14 cellular contexts compared by ENCODE assay signal in the genomic region with DNA sequence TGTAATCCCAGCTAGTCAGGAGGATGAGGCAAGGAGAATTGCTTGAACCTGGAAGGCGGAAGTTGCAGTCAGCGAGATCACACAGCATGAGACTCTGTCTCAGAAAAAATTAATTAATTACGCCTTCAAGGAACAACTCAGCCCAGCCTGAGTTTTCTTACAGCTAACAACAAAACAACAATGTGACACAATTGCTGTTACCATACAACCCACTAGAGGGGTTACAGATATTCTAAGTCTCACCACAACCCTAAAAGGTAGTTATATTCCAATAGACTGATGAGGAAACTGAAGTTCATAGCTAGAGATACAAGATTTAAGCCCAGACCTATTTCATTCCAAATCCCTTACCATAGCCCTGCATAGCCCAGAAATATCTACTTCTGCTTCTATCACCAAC. TPM values are rescaled to one million over a fixed set of nuclear protein-coding genes. Genes with fewer than 3 reads are reported as not detected.
DNase-seq lines count a peak whose midpoint lies in the region; TF ChIP-seq lines count a peak whose summit lies in the region.
"Had no signal": no experiment of that assay in that cellular context is flagged by ENCODE, and none has a peak within 500 bp of the region (broad histone marks: within the 10 kb centered on the region; RNA-seq: fewer than 3 reads in every experiment).

No MANE protein-coding gene starts in this region.

- no peak for TF ChIP-seq POLR2A in uterus (IDR thresholded peaks at IDR 0.05)

- H3K4me1 Mint-ChIP-seq in activated naive CD4-positive, alpha-beta T cell treated with anti-CD3 and anti-CD28 coated beads, Interleukin-2, amount 50 U/mL, for 24 hours: peaks cover 69% of the 10 kb centered on the region
- peaks cover 64% of the 10 kb centered on the region for H3K4me1 Mint-ChIP-seq in activated naive CD4-positive, alpha-beta T cell treated with anti-CD3 and anti-CD28 coated beads for 36 hours (ENCODE audit: low read depth)
- peaks cover 17% of the 10 kb centered on the region for H3K4me1 Mint-ChIP-seq in type B pancreatic cell (ENCODE audit: unreplicated experiment)

- H2AFZ ChIP-seq in OCI-LY7 (ENCODE audit: low read length): no peak overlapping the region
- H2AFZ ChIP-seq: parathyroid adenoma had no signal

- H3K36me3 Mint-ChIP-seq in activated naive CD4-positive, alpha-beta T cell treated with anti-CD3 and anti-CD28 coated beads, Interleukin-2, amount 50 U/mL, for 24 hours: peaks cover 14% of the 10 kb centered on the region
- no peaks in the 10 kb centered on the region for H3K36me3 Mint-ChIP-seq in activated naive CD4-positive, alpha-beta T cell treated with anti-CD3 and anti-CD28 coated beads for 36 hours (ENCODE audit: low read depth)
- H3K36me3 Mint-ChIP-seq in type B pancreatic cell: no peaks in the 10 kb centered on the region

- H4K20me1 ChIP-seq in OCI-LY7 (ENCODE audit: insufficient read depth, low read length): no peaks in the 10 kb centered on the region

- peak overlapping the region; percentile 82 for H3K27ac Mint-ChIP-seq in activated naive CD4-positive, alpha-beta T cell treated with anti-CD3 and anti-CD28 coated beads, Interleukin-2, amount 50 U/mL, for 24 hours
- no peak overlapping the region for H3K27ac Mint-ChIP-seq in activated naive CD4-positive, alpha-beta T cell treated with anti-CD3 and anti-CD28 coated beads for 36 hours
- no peak overlapping the region for H3K27ac Mint-ChIP-seq in type B pancreatic cell

- peak overlapping the region; percentile 66 for H3K4me3 Mint-ChIP-seq in activated naive CD4-positive, alpha-beta T cell treated with anti-CD3 and anti-CD28 coated beads, Interleukin-2, amount 50 U/mL, for 24 hours
- H3K4me3 Mint-ChIP-seq in activated naive CD4-positive, alpha-beta T cell treated with anti-CD3 and anti-CD28 coated beads for 36 hours: no peak overlapping the region
- H3K4me3 Mint-ChIP-seq in type B pancreatic cell: peak overlapping the region; percentile 32

- CTCF ChIA-PET in activated naive CD4-positive, alpha-beta T cell treated with anti-CD3 and anti-CD28 coated beads for 36 hours (lab: Charles Lee): interaction anchor here (1.0 to 9.4 kb wide), 12 partner anchors 10 to 151 kb away, joined by 3 to 112 read pairs (median 4); no protein-coding TSS in a partner anchor
- CTCF ChIA-PET in OCI-LY7 (lab: Charles Lee; ENCODE audit: unreplicated experiment): interaction anchor here (1.7 kb wide), 1 partner anchor 133 kb away, joined by 7 read pairs; no protein-coding TSS in a partner anchor

- no peak overlapping the region for H3K4me2 ChIP-seq in OCI-LY7 (ENCODE audit: low read length)
- H3K4me2 ChIP-seq: smooth muscle cell had no signal

- H3K36me3 ChIP-seq in OCI-LY7 (ENCODE audit: insufficient read depth, low read length): no peaks in the 10 kb centered on the region
- H3K36me3 ChIP-seq in colonic mucosa: no peaks in the 10 kb centered on the region
- no peaks in the 10 kb centered on the region for H3K36me3 ChIP-seq in uterus

- DNase-seq in activated naive CD4-positive, alpha-beta T cell treated with anti-CD3 and anti-CD28 coated beads for 36 hours: no peak
- DNase-seq in OCI-LY7 (ENCODE audit: low spot score) (no peak), cardiac fibroblast (ENCODE audit: low read depth in 2 of 2) (no peak), type B pancreatic cell (ENCODE audit: extremely low spot score, unreplicated experiment) (no peak), colonic mucosa (no peak), uterus (no peak)
- no peak for DNase-seq in stimulated activated naive CD4-positive, alpha-beta T cell treated with Interleukin-2 at 50 U/mL for 16 hours (lab: John Stamatoyannopoulos, UW)
- DNase-seq: foreskin fibroblast, GF-D8, mucosa of descending colon, NCI-H510A treated with DMSO at 0.1 percent for 48 hours had no signal

- no peaks in the 10 kb centered on the region for H3K27me3 Mint-ChIP-seq in activated naive CD4-positive, alpha-beta T cell treated with anti-CD3 and anti-CD28 coated beads, Interleukin-2, amount 50 U/mL, for 24 hours
- H3K27me3 Mint-ChIP-seq in activated naive CD4-positive, alpha-beta T cell treated with anti-CD3 and anti-CD28 coated beads for 36 hours (ENCODE audit: low read depth): no peaks in the 10 kb centered on the region
- peaks cover 32% of the 10 kb centered on the region for H3K27me3 Mint-ChIP-seq in type B pancreatic cell

- intact Hi-C loops in activated naive CD4-positive, alpha-beta T cell treated with anti-CD3 and anti-CD28 coated beads for 36 hours (cut with micrococcal nuclease): loop anchor here (2.0 to 10.0 kb wide), 3 partner anchors 212 to 1925 kb away; no protein-coding TSS in a partner anchor
- intact Hi-C loops in OCI-LY7 (cut with micrococcal nuclease; ENCODE audit: unreplicated experiment) (loop anchor here (5.0 kb wide), 1 partner anchor 62 kb away; no protein-coding TSS in a partner anchor), colonic mucosa (cut with DNase I) (loop anchor here (5.0 kb wide), 1 partner anchor 132 kb away; no protein-coding TSS in a partner anchor), uterus (cut with DNase I; ENCODE audit: low total_unique reads) (loop anchor here (10.0 kb wide), 1 partner anchor 135 kb away; no protein-coding TSS in a partner anchor)

- H3K9me2 ChIP-seq in OCI-LY7 (ENCODE audit: insufficient read depth, low read length): no peaks in the 10 kb centered on the region

- H3K4me1 ChIP-seq in OCI-LY7 (ENCODE audit: insufficient read depth, low read length, poor library complexity, severe bottlenecking) (peaks cover 17% of the 10 kb centered on the region), colonic mucosa (no peaks in the 10 kb centered on the region), uterus (peaks cover 0 to 4% of the 10 kb centered on the region in 2 donors)
- H3K4me1 ChIP-seq: parathyroid adenoma had no signal

- BruUV-seq in OCI-LY7 (replicated peaks; lab: Mats Ljungman, UMichigan): no TSS peak

- H3K9me3 Mint-ChIP-seq in activated naive CD4-positive, alpha-beta T cell treated with anti-CD3 and anti-CD28 coated beads, Interleukin-2, amount 50 U/mL, for 24 hours: no peaks in the 10 kb centered on the region
- H3K9me3 Mint-ChIP-seq in activated naive CD4-positive, alpha-beta T cell treated with anti-CD3 and anti-CD28 coated beads for 36 hours: no peaks in the 10 kb centered on the region
- no peaks in the 10 kb centered on the region for H3K9me3 Mint-ChIP-seq in type B pancreatic cell

- no peaks in the 10 kb centered on the region for H3K27me3 ChIP-seq in colonic mucosa
- no peaks in the 10 kb centered on the region for H3K27me3 ChIP-seq in uterus

- H3K9me3 ChIP-seq in OCI-LY7 (ENCODE audit: low read length) (no peaks in the 10 kb centered on the region), colonic mucosa (no peaks in the 10 kb centered on the region), uterus (no peaks in the 10 kb centered on the region)
- H3K9me3 ChIP-seq: mucosa of descending colon had no signal

- H3K4me3 ChIP-seq in OCI-LY7 (ENCODE audit: low read depth, low read length, poor library complexity, severe bottlenecking) (no peak overlapping the region), cardiac fibroblast (replicated peaks in 1 of 2; ENCODE audit: low read depth in 2 of 2, low read length in 2 of 2) (no peak overlapping the region), colonic mucosa (no peak overlapping the region), uterus (no peak overlapping the region)
- H3K4me3 ChIP-seq: mucosa of descending colon, smooth muscle cell had no signal

- TF ChIP-seq CTCF in OCI-LY7 (conservative IDR thresholded peaks at IDR 0.05; ENCODE audit: low read length) (0 out of 2 replicates have a peak, but pooled peaks have one; percentile 25), cardiac fibroblast (IDR thresholded peaks at IDR 0.05; ENCODE audit: low read depth, low read length) (peak; percentile 4), type B pancreatic cell (conservative IDR thresholded peaks at IDR 0.05) (peak; percentile 22), colonic mucosa (IDR thresholded peaks at IDR 0.05) (no peak), uterus (IDR thresholded peaks at IDR 0.05) (no peak)

- peaks cover 12% of the 10 kb centered on the region; the same call in 1 of the 2 replicates for H3K79me2 ChIP-seq in OCI-LY7 (ENCODE audit: insufficient read depth, low read depth, low read length)
- H3K79me2 ChIP-seq: parathyroid adenoma had no signal

- POLR2A ChIA-PET in OCI-LY7 (lab: Charles Lee): interaction anchor here (0.6 to 14.0 kb wide), 5 partner anchors 12 to 247 kb away, joined by 4 to 90 read pairs (median 4); no protein-coding TSS in a partner anchor

- H3K27ac ChIP-seq in OCI-LY7 (ENCODE audit: low read depth, low read length, poor library complexity, severe bottlenecking) (no peak overlapping the region), colonic mucosa (no peak overlapping the region), uterus (no peak overlapping the region)
- H3K27ac ChIP-seq: parathyroid adenoma had no signal

- H3K9ac ChIP-seq in colonic mucosa (ENCODE audit: low read depth in 2 of 2, low read length in 2 of 2): no peak overlapping the region
- H3K9ac ChIP-seq: parathyroid adenoma had no signal

RNA-seq across cellular contexts. Expression of a gene that starts 2.9 kb away (rescaled TPM):
- total RNA-seq in activated naive CD4-positive, alpha-beta T cell treated with anti-CD3 and anti-CD28 coated beads for 36 hours: 10 to 100 TPM; 13.6 TPM
- 4.1 and 6.0 TPM in 2 replicates for total RNA-seq in OCI-LY7 (2014; rRNA removed; shearing (Covaris generic))
- 8.8 and 9.0 TPM in 2 replicates for total RNA-seq in OCI-LY7 (2022)
- total RNA-seq in type B pancreatic cell (ENCODE audit: low replicate concordance): 1.00 and 5.2 TPM in 2 replicates
- total RNA-seq in colonic mucosa: 1 to 10 TPM; 1.2 to 3.3 TPM
- 10 to 100 TPM; 10.9 to 23.8 (median 19.8) TPM for total RNA-seq in uterus

Comparison
In these comparisons a context has a peak if more than half of its experiments do, and no peak if none do; other contexts are left out.
1. CTCF ChIP-seq: peak in OCI-LY7 (single experiment), cardiac fibroblast (single experiment) and type B pancreatic cell (single experiment); none in colonic mucosa (single experiment) and uterus (0 of 4).